ENCODE assay signal across 19 cellular contexts in the genomic region with DNA sequence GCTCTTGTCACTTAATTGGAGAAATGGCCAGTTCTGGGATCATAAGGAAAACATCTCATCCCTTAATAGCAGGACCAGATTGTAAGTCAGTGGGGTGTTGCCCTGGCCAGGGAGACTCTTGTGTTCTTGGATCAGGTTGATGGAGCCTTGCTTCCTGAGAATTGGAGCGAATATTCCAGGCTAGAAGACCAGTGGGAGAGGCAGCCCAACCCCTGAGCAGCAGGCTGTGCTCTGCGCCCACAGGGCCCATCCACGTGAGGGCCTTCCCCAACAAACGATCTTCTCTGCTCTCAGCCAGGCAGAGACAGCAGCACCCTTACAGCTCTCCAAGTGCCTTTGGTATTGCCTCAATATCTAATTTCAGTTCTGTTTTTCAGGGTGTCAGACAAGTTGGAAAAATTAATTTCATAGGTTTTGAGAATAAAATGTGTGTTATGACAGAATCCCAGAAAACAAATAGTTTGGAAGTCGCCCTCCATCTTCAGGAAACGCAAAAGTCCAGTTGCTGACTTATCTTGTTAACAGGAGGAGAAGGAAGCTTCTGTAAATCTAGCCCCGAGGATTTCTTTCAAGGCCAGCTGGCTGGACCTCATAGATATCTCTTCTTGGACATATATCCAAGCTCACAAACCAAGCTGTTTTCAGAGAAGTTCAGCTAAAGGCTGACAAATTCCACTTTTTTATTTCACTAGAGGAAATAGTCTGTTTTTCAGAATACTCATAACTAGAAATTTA.
DNase-seq lines count a peak whose midpoint lies in the region; ATAC-seq, FAIRE-seq and TF ChIP-seq lines count a peak whose summit lies in the region.
"Had no signal": no experiment of that assay in that cellular context is flagged by ENCODE, and none has a peak within 500 bp of the region (broad histone marks: within the 10 kb centered on the region; RNA-seq: fewer than 3 reads in every experiment).

No MANE protein-coding gene starts in this region.

- no peak overlapping the region for H4K5ac ChIP-seq in H9 (ENCODE audit: insufficient read length, low read depth, low read length)
- no peak overlapping the region for H4K5ac ChIP-seq in H1 (ENCODE audit: insufficient read length, low read depth, low read length)

- peaks cover 4% of the 10 kb centered on the region; the same call in 1 of the 2 replicates for H3K27me3 Mint-ChIP-seq in H9 (ENCODE audit: low read depth)

- no peak overlapping the region for H2BK120ac ChIP-seq in H9 (ENCODE audit: low read depth, low read length, poor library complexity, severe bottlenecking)
- H2BK120ac ChIP-seq in H1 (replicated peaks; ENCODE audit: low read depth, low read length), result no peak overlapping the region

- H3K4ac ChIP-seq in H9 (ENCODE audit: low read depth, low read length) (no peak overlapping the region), H1 (replicated peaks; ENCODE audit: insufficient read length, low read depth, low read length) (no peak overlapping the region)

- TF ChIP-seq RAD21 in H1 (IDR thresholded peaks at IDR 0.05 in 1 of 2, conservative IDR thresholded peaks at IDR 0.05 in 1 of 2; ENCODE audit: low read depth in 2 of 2, low read length in 2 of 2), result no peak

- H3K4me1 Mint-ChIP-seq in H9, result peaks cover 0 to 4% of the 10 kb centered on the region in 2 experiments; a peak in 1 of 4 replicates
- H3K4me1 Mint-ChIP-seq: activated naive CD8-positive, alpha-beta T cell treated with anti-CD3 and anti-CD28 coated beads for 36 hours; CD14-positive monocyte had no signal

- H3K9me3 ChIP-seq in H9 (ENCODE audit: control insufficient read depth, low read depth, low read length), result no peaks in the 10 kb centered on the region
- no peaks in the 10 kb centered on the region for H3K9me3 ChIP-seq in H1 (ENCODE audit: insufficient read depth in 2 of 2, low read depth in 1 of 2, low read length in 1 of 2)
- H3K9me3 ChIP-seq in smooth muscle cell (replicated peaks; ENCODE audit: low read depth), result no peaks in the 10 kb centered on the region
- H3K9me3 ChIP-seq: pancreas, spleen, tibial nerve had no signal

- H3K4me2 ChIP-seq in H9 (ENCODE audit: insufficient read depth, insufficient read length, low read length), result no peak overlapping the region
- H3K4me2 ChIP-seq in H1 (ENCODE audit: insufficient read depth in 1 of 2, low read depth in 2 of 2, low read length in 2 of 2), result no peak overlapping the region
- peak overlapping the region; percentile 33 for H3K4me2 ChIP-seq in smooth muscle cell

- H3K4me1 ChIP-seq in H9 (ENCODE audit: insufficient read depth, low read length) (no peaks in the 10 kb centered on the region), H1 (replicated peaks in 1 of 4; ENCODE audit: control insufficient read depth in 3 of 4, insufficient read depth in 4 of 4, low read length in 3 of 4) (peaks cover 0 to 3% (median 0%) of the 10 kb centered on the region in 4 experiments; a peak in 1 of 7 replicates), smooth muscle cell (ENCODE audit: low read depth) (peaks cover 9% of the 10 kb centered on the region)
- H3K4me1 ChIP-seq: pancreas, spleen had no signal

- no peak overlapping the region for H3K4me3 ChIP-seq in H1 (ENCODE audit: extremely low read depth in 1 of 4, insufficient read depth in 2 of 4, low read depth in 3 of 4, low read length in 4 of 4)
- no peak overlapping the region for H3K4me3 ChIP-seq in lower leg skin (ENCODE audit: low read depth, poor library complexity, severe bottlenecking)
- no peak overlapping the region for H3K4me3 ChIP-seq in smooth muscle cell
- H3K4me3 ChIP-seq: pancreas, spleen, tibial nerve had no signal

- no CpG with 5 or more reads among the region's 7 CpGs for WGBS in H9 (ENCODE audit: extremely low coverage, insufficient read length, low lambda C conversion rate)
- 91% methylated on average over 7 of the region's 7 CpGs; no CpG with 5 or more reads in 1 of the 2 experiments for WGBS in H1 (ENCODE audit: extremely low coverage in 1 of 2, insufficient coverage in 1 of 2, insufficient read length in 1 of 2, insufficient replicate concordance in 2 of 2, low coverage in 1 of 2, low lambda C conversion rate in 2 of 2, missing lambda C conversion rate in 1 of 2), 2 experiments
- WGBS in lower leg skin, 2 donors, result 60 to 63% methylated on average over 7 of the region's 7 CpGs
- 57% methylated on average over 7 of the region's 7 CpGs for WGBS in smooth muscle cell (ENCODE audit: low lambda C conversion rate)

- H3K23me2 ChIP-seq in H9 (ENCODE audit: insufficient read length, low read depth, low read length, poor library complexity, severe bottlenecking) (no peaks in the 10 kb centered on the region), H1 (ENCODE audit: low read depth, low read length) (no peaks in the 10 kb centered on the region)

- intact Hi-C loops in lower leg skin (cut with DNase I; ENCODE audit: low total_unique reads), result no loop called here

- TF ChIP-seq POLR2A in H1 (IDR thresholded peaks at IDR 0.05; ENCODE audit: control extremely low read depth in 1 of 2, low read depth in 2 of 2, low read length in 2 of 2) (no peak), lower leg skin (IDR thresholded peaks at IDR 0.05) (no peak)

- no peak overlapping the region for H2BK15ac ChIP-seq in H9 (ENCODE audit: low read depth, low read length)
- no peak overlapping the region for H2BK15ac ChIP-seq in H1 (ENCODE audit: low read length)

- H2AFZ ChIP-seq in H9 (ENCODE audit: low read length) (no peak overlapping the region), H1 (ENCODE audit: low read length) (no peak overlapping the region), smooth muscle cell (ENCODE audit: low read depth) (peak overlapping the region; percentile 77)

- no peak overlapping the region for H3T11ph ChIP-seq in H9 (ENCODE audit: low read length)

- no peak overlapping the region for H3K23ac ChIP-seq in H9 (ENCODE audit: insufficient read length, low read depth, low read length)
- H3K23ac ChIP-seq in H1 (ENCODE audit: insufficient read length), result no peak overlapping the region

- no peak overlapping the region for H3K9ac ChIP-seq in H9 (ENCODE audit: extremely low read depth, insufficient read length, low read length)
- no peak overlapping the region for H3K9ac ChIP-seq in H1 (replicated peaks in 1 of 4; ENCODE audit: extremely low read depth in 1 of 4, low read depth in 3 of 4, low read length in 3 of 4)
- no peak overlapping the region for H3K9ac ChIP-seq in smooth muscle cell (ENCODE audit: low read depth)

- H3F3A ChIP-seq in smooth muscle cell (ENCODE audit: low read depth), result peaks cover 6% of the 10 kb centered on the region

- ATAC-seq in GM21528 (IDR thresholded peaks at IDR 0.05; ENCODE audit: low FRiP score, unreplicated experiment), result no peak

- H3K18ac ChIP-seq in H9 (ENCODE audit: insufficient read length, low read depth, low read length) (no peak overlapping the region), H1 (ENCODE audit: extremely low read depth, low read length) (no peak overlapping the region)

- H2AK5ac ChIP-seq in H9 (ENCODE audit: insufficient read length, low read length) (no peak overlapping the region), H1 (ENCODE audit: low read depth, low read length) (no peak overlapping the region)

- no peak overlapping the region for H3K56ac ChIP-seq in H9 (ENCODE audit: insufficient read length, low read depth, low read length)
- no peak overlapping the region for H3K56ac ChIP-seq in H1 (replicated peaks; ENCODE audit: insufficient read length, low read depth, low read length)

- H2BK12ac ChIP-seq in H9 (ENCODE audit: insufficient read length, low read depth, low read length) (no peak overlapping the region), H1 (ENCODE audit: low read depth, low read length) (0 out of 2 replicates have a peak overlapping the region, but pooled peaks have one; percentile 75)

- H3K27me3 ChIP-seq in H9 (ENCODE audit: insufficient read depth, low read length), result no peaks in the 10 kb centered on the region
- no peaks in the 10 kb centered on the region for H3K27me3 ChIP-seq in H1 (replicated peaks in 1 of 4; ENCODE audit: control insufficient read depth in 3 of 4, extremely low read depth in 1 of 4, insufficient read depth in 3 of 4, low read length in 3 of 4)
- H3K27me3 ChIP-seq in smooth muscle cell (ENCODE audit: low read depth), result no peaks in the 10 kb centered on the region
- H3K27me3 ChIP-seq: pancreas, tibial nerve had no signal

- H3K4me3 Mint-ChIP-seq in H9, result no peak overlapping the region
- H3K4me3 Mint-ChIP-seq: activated CD4-positive, alpha-beta memory T cell treated with anti-CD3 and anti-CD28 coated beads for 36 hours; activated naive CD8-positive, alpha-beta T cell treated with anti-CD3 and anti-CD28 coated beads for 36 hours; CD14-positive monocyte had no signal

- TF ChIP-seq CTCF in H9 (conservative IDR thresholded peaks at IDR 0.05) (no peak), H1 (IDR thresholded peaks at IDR 0.05; ENCODE audit: control extremely low read depth in 1 of 3, insufficient read depth in 1 of 3, low read depth in 1 of 3, low read length in 3 of 3) (no peak), lower leg skin (IDR thresholded peaks at IDR 0.05) (no peak), smooth muscle cell (IDR thresholded peaks at IDR 0.05; ENCODE audit: borderline replicate concordance, insufficient read depth, poor library complexity, severe bottlenecking) (no peak)

- H4K91ac ChIP-seq in H9 (ENCODE audit: insufficient read length, low read depth, low read length) (no peak overlapping the region), H1 (replicated peaks; ENCODE audit: insufficient read length, low read length) (peak overlapping the region; percentile 56)

- H4K20me1 ChIP-seq in H9 (ENCODE audit: control insufficient read depth, insufficient read depth, insufficient read length) (no peaks in the 10 kb centered on the region), H1 (replicated peaks in 1 of 2; ENCODE audit: control insufficient read depth in 1 of 2, insufficient read depth in 2 of 2, low read length in 2 of 2) (no peaks in the 10 kb centered on the region), smooth muscle cell (ENCODE audit: low read depth) (no peaks in the 10 kb centered on the region)

- H4K8ac ChIP-seq in H9 (replicated peaks; ENCODE audit: insufficient read length, low read depth, low read length) (no peak overlapping the region), H1 (ENCODE audit: extremely low read depth, insufficient read depth, low read length) (no peak overlapping the region)

- no peaks in the 10 kb centered on the region for H3K79me2 ChIP-seq in H9 (ENCODE audit: insufficient read depth, low read length)
- H3K79me2 ChIP-seq in H1 (ENCODE audit: control insufficient read depth in 1 of 2, insufficient read depth in 2 of 2, low read length in 2 of 2), result no peaks in the 10 kb centered on the region
- H3K79me2 ChIP-seq in smooth muscle cell (ENCODE audit: low read depth), result no peaks in the 10 kb centered on the region

- H3K27ac ChIP-seq in H9 (ENCODE audit: insufficient read length, low read depth, low read length) (no peak overlapping the region), H1 (ENCODE audit: low read depth, low read length) (no peak overlapping the region), smooth muscle cell (ENCODE audit: low read depth) (peak overlapping the region; percentile 81)
- H3K27ac ChIP-seq: pancreas, WERI-Rb-1 had no signal

- peak overlapping the region; percentile 75; the same call in 1 of the 2 replicates for H3K14ac ChIP-seq in H9 (ENCODE audit: insufficient read depth, low read length)
- no peak overlapping the region for H3K14ac ChIP-seq in H1 (ENCODE audit: insufficient read length)

- DNase-seq in H9, result no peak
- DNase-seq in H1 (ENCODE audit: low read depth in 1 of 2, low spot score in 2 of 2), result no peak
- DNase-seq in lower leg skin (ENCODE audit: low spot score in 2 of 2), result peak; percentile 20 to 86
- no peak for DNase-seq in smooth muscle cell (lab: John Stamatoyannopoulos, UW; ENCODE audit: unreplicated experiment)
- no peak for DNase-seq in globus pallidus (ENCODE audit: low spot score)
- no peak for DNase-seq in GM03348 (ENCODE audit: low spot score)
- DNase-seq in NOMO-1 treated with dmso at 0.1 percent for 144 hours (lab: John Stamatoyannopoulos, UW; ENCODE audit: unreplicated experiment), result no peak
- DNase-seq: ACHN; activated CD4-positive, alpha-beta memory T cell treated with anti-CD3 and anti-CD28 coated beads for 36 hours; activated naive CD8-positive, alpha-beta T cell treated with anti-CD3 and anti-CD28 coated beads for 36 hours; central memory CD4-positive, alpha-beta T cell; HCEC 1CT; NCI-H345; pancreas; spleen; WERI-Rb-1 had no signal

- no peak for TF ChIP-seq EP300 in H1 (IDR thresholded peaks at IDR 0.05; ENCODE audit: borderline replicate concordance in 1 of 2, low read depth in 2 of 2, low read length in 2 of 2)

- H3K9me3 Mint-ChIP-seq in H9, result peaks cover 3 to 7% of the 10 kb centered on the region in 2 experiments; a peak in 3 of 5 replicates
- H3K9me3 Mint-ChIP-seq: activated CD4-positive, alpha-beta memory T cell treated with anti-CD3 and anti-CD28 coated beads for 36 hours had no signal

- no peak overlapping the region for H3K27ac Mint-ChIP-seq in H9
- H3K27ac Mint-ChIP-seq: activated CD4-positive, alpha-beta memory T cell treated with anti-CD3 and anti-CD28 coated beads for 36 hours; activated naive CD8-positive, alpha-beta T cell treated with anti-CD3 and anti-CD28 coated beads for 36 hours; CD14-positive monocyte had no signal

- no peak for FAIRE-seq in H1 (lab: Jason Lieb, UNC)
- FAIRE-seq: pancreas had no signal

- H3K36me3 ChIP-seq in H1 (ENCODE audit: control insufficient read depth in 2 of 4, insufficient read depth in 4 of 4, low read length in 3 of 4) (no peaks in the 10 kb centered on the region), smooth muscle cell (ENCODE audit: low read depth) (no peaks in the 10 kb centered on the region)
- H3K36me3 ChIP-seq: pancreas, spleen, tibial nerve, WERI-Rb-1 had no signal

- H3K79me1 ChIP-seq in H9 (ENCODE audit: insufficient read depth, low read depth, low read length, poor library complexity, severe bottlenecking), result no peaks in the 10 kb centered on the region
- H3K79me1 ChIP-seq in H1 (ENCODE audit: low read depth, low read length), result no peaks in the 10 kb centered on the region

- POLR2A ChIA-PET in H1 (lab: Charles Lee; ENCODE audit: partially characterized antibody), result interaction anchor here (0.8 kb wide), 1 partner anchor 20 kb away, joined by 3 read pairs; no protein-coding TSS in a partner anchor

- H3K36me3 Mint-ChIP-seq in H9 (ENCODE audit: insufficient read depth in 1 of 3, low read depth in 3 of 3), result no peaks in the 10 kb centered on the region; a peak in 1 of 7 replicates
- H3K36me3 Mint-ChIP-seq: activated CD4-positive, alpha-beta memory T cell treated with anti-CD3 and anti-CD28 coated beads for 36 hours; activated naive CD8-positive, alpha-beta T cell treated with anti-CD3 and anti-CD28 coated beads for 36 hours; CD14-positive monocyte had no signal

- no peak overlapping the region for H2BK20ac ChIP-seq in H9 (ENCODE audit: low read depth, low read length, poor library complexity, severe bottlenecking)
- no peak overlapping the region for H2BK20ac ChIP-seq in H1 (ENCODE audit: low read length)

- CTCF ChIA-PET in H1 (lab: Charles Lee; ENCODE audit: partially characterized antibody), result interaction anchor here (0.6 to 2.4 kb wide), 8 partner anchors 8 to 322 kb away, joined by 3 to 16 read pairs (median 4); no protein-coding TSS in a partner anchor

- H2BK5ac ChIP-seq in H9 (ENCODE audit: insufficient read length, low read length) (no peak overlapping the region), H1 (ENCODE audit: low read depth, low read length) (peak overlapping the region; percentile 30; the same call in 1 of the 2 replicates)

Comparison
In these comparisons a context has a peak if more than half of its experiments do, and no peak if none do; other contexts are left out.
1. DNase-seq: peak in lower leg skin (2 of 2); none in H9 (single experiment), H1 (0 of 2), smooth muscle cell (single experiment), globus pallidus (single experiment), GM03348 (single experiment) and NOMO-1 treated with dmso at 0.1 percent for 144 hours (single experiment).